In the genomic region with DNA sequence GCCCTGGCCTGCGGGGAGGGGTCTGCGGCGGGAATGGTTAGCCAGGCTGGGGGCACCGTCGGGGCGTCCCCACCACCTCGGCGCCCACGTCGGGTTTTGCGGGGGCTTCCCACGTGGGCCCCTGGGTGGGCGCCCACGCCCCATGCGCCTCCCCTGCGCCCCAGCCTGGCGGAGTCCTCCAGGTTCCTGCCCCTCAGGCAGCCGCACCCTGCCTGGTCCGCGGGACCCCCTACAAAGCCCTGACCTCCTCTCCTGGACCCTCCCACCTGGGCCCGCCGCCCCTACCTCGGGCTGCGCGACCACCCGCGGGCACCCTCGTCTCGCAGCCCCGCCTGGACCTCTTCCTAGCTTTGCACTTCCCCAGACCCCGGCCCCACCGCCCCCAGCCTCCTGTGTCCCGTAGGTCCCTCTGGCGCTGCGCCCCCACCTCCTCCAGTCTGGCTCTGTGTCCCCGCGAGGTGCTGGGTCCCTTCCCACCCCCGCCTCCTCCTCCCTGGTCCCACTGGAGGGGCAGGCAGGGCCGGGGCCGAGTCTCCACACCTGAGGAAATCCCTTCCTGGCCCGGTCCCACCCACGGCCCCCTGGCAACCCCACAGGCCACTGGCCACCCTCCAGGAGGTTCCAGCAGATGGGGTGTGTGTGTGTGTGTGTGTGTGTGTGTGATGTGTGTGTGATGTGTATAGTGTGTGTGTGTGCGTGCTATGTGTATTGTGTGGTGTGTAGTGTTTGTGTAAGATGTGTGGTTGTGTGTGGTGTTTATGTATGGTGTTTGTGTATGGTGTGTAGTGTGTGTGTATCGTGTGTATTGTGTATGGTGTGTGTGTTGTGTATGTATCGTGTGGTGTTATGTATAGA, we compare ENCODE assay signal across 1 cellular context.
TF ChIP-seq lines count a peak whose summit lies in the region.

No MANE protein-coding gene starts in this region.

TF ChIP-seq in K562, 482 proteins besides CTCF, POLR2A, EP300 and RAD21 (continues in another document):
- TF ChIP-seq SMAD3 (CRISPR knock-in tag; conservative IDR thresholded peaks at IDR 0.05) (no peak), THRA (IDR thresholded peaks at IDR 0.05) (no peak), ZC3H11A (IDR thresholded peaks at IDR 0.05; ENCODE audit: low read depth, low read length) (no peak), ZNF197 (CRISPR knock-in tag; IDR thresholded peaks at IDR 0.05; ENCODE audit: low read depth) (no peak), SIX5 (IDR thresholded peaks at IDR 0.05; ENCODE audit: borderline replicate concordance in 1 of 2, insufficient read depth in 1 of 2, low read depth in 1 of 2, low read length in 2 of 2) (no peak), ZNF695 (CRISPR knock-in tag; IDR thresholded peaks at IDR 0.05) (no peak), ZNF347 (CRISPR knock-in tag; IDR thresholded peaks at IDR 0.05; ENCODE audit: low read depth) (no peak), ESRRA (IDR thresholded peaks at IDR 0.05; ENCODE audit: borderline replicate concordance, low read depth) (no peak), EGR1 (conservative IDR thresholded peaks at IDR 0.05) (peak; percentile 7; the same call in 1 of the 2 replicates), ZNF561 (CRISPR knock-in tag; conservative IDR thresholded peaks at IDR 0.05) (no peak), MAFK (IDR thresholded peaks at IDR 0.05; ENCODE audit: low read length) (no peak), NUFIP1 (IDR thresholded peaks at IDR 0.05; ENCODE audit: partially characterized antibody) (no peak), TSC22D4 (tag; IDR thresholded peaks at IDR 0.05) (no peak), ZNF398 (CRISPR knock-in tag; IDR thresholded peaks at IDR 0.05) (no peak), ZNF224 (CRISPR knock-in tag; IDR thresholded peaks at IDR 0.05) (no peak), ZNF408 (CRISPR knock-in tag; IDR thresholded peaks at IDR 0.05; ENCODE audit: low read depth) (no peak), DMBX1 (CRISPR knock-in tag; IDR thresholded peaks at IDR 0.05; ENCODE audit: borderline replicate concordance) (no peak), KDM1A (IDR thresholded peaks at IDR 0.05) (0 out of 4 replicates have a peak, but pooled peaks of 1 of the 2 experiments have one; percentile 12), ZNF830 (CRISPR knock-in tag; IDR thresholded peaks at IDR 0.05) (no peak), DPF2 (IDR thresholded peaks at IDR 0.05) (peak; percentile 18; the same call in 1 of the 2 replicates), TRIM24 (IDR thresholded peaks at IDR 0.05) (peak in 1 of 2 experiments; percentile 22; a peak in 1 of 4 replicates), TBL1XR1 (IDR thresholded peaks at IDR 0.05; ENCODE audit: low read length in 2 of 2) (no peak), ZKSCAN1 (IDR thresholded peaks at IDR 0.05; ENCODE audit: low read depth, low read length) (no peak), ZMIZ1 (IDR thresholded peaks at IDR 0.05; ENCODE audit: low read depth in 2 of 2, low read length in 2 of 2) (no peak), ZKSCAN8 (CRISPR knock-in tag; IDR thresholded peaks at IDR 0.05) (no peak), SREBF1 (IDR thresholded peaks at IDR 0.05; ENCODE audit: borderline replicate concordance, low read depth, low read length) (no peak), NCOR1 (IDR thresholded peaks at IDR 0.05) (peak; percentile 5; the same call in 1 of the 2 replicates), THRAP3 (IDR thresholded peaks at IDR 0.05; ENCODE audit: borderline replicate concordance) (0 out of 2 replicates have a peak, but pooled peaks have one; percentile 72), MYBL2 (IDR thresholded peaks at IDR 0.05; ENCODE audit: low read depth) (no peak), MYBL2 (CRISPR knock-in tag; IDR thresholded peaks at IDR 0.05; ENCODE audit: borderline replicate concordance) (no peak), ZNF263 (CRISPR knock-in tag; IDR thresholded peaks at IDR 0.05; ENCODE audit: borderline replicate concordance) (no peak), BRD4 (IDR thresholded peaks at IDR 0.05) (no peak), POLR2B (IDR thresholded peaks at IDR 0.05; ENCODE audit: low read depth, partially characterized antibody) (no peak), GATAD2A (IDR thresholded peaks at IDR 0.05) (no peak), MEF2A (IDR thresholded peaks at IDR 0.05; ENCODE audit: control insufficient read depth, low read depth, low read length) (no peak), ZNF586 (CRISPR knock-in tag; conservative IDR thresholded peaks at IDR 0.05) (no peak), PPARD (CRISPR knock-in tag; IDR thresholded peaks at IDR 0.05) (no peak), ILF3 (IDR thresholded peaks at IDR 0.05; ENCODE audit: borderline replicate concordance) (no peak), ZNF668 (CRISPR knock-in tag; IDR thresholded peaks at IDR 0.05) (no peak)
- TF ChIP-seq, protein P1, sequence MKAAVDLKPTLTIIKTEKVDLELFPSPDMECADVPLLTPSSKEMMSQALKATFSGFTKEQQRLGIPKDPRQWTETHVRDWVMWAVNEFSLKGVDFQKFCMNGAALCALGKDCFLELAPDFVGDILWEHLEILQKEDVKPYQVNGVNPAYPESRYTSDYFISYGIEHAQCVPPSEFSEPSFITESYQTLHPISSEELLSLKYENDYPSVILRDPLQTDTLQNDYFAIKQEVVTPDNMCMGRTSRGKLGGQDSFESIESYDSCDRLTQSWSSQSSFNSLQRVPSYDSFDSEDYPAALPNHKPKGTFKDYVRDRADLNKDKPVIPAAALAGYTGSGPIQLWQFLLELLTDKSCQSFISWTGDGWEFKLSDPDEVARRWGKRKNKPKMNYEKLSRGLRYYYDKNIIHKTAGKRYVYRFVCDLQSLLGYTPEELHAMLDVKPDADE (conservative IDR thresholded peaks at IDR 0.05; ENCODE audit: control insufficient read depth, low read depth, low read length), result no peak
- TF ChIP-seq, protein P2, sequence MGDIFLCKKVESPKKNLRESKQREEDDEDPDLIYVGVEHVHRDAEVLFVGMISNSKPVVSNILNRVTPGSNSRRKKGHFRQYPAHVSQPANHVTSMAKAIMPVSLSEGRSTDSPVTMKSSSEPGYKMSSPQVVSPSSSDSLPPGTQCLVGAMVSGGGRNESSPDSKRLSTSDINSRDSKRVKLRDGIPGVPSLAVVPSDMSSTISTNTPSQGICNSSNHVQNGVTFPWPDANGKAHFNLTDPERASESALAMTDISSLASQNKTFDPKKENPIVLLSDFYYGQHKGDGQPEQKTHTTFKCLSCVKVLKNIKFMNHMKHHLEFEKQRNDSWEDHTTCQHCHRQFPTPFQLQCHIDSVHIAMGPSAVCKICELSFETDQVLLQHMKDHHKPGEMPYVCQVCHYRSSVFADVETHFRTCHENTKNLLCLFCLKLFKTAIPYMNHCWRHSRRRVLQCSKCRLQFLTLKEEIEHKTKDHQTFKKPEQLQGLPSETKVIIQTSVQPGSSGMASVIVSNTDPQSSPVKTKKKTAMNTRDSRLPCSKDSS (IDR thresholded peaks at IDR 0.05; ENCODE audit: low read depth, partially characterized antibody), result no peak
- TF ChIP-seq, protein P3, sequence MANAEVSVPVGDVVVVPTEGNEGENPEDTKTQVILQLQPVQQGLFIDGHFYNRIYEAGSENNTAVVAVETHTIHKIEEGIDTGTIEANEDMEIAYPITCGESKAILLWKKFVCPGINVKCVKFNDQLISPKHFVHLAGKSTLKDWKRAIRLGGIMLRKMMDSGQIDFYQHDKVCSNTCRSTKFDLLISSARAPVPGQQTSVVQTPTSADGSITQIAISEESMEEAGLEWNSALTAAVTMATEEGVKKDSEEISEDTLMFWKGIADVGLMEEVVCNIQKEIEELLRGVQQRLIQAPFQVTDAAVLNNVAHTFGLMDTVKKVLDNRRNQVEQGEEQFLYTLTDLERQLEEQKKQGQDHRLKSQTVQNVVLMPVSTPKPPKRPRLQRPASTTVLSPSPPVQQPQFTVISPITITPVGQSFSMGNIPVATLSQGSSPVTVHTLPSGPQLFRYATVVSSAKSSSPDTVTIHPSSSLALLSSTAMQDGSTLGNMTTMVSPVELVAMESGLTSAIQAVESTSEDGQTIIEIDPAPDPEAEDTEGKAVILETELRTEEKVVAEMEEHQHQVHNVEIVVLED (CRISPR knock-in tag; IDR thresholded peaks at IDR 0.05), result no peak
- TF ChIP-seq, protein P4, sequence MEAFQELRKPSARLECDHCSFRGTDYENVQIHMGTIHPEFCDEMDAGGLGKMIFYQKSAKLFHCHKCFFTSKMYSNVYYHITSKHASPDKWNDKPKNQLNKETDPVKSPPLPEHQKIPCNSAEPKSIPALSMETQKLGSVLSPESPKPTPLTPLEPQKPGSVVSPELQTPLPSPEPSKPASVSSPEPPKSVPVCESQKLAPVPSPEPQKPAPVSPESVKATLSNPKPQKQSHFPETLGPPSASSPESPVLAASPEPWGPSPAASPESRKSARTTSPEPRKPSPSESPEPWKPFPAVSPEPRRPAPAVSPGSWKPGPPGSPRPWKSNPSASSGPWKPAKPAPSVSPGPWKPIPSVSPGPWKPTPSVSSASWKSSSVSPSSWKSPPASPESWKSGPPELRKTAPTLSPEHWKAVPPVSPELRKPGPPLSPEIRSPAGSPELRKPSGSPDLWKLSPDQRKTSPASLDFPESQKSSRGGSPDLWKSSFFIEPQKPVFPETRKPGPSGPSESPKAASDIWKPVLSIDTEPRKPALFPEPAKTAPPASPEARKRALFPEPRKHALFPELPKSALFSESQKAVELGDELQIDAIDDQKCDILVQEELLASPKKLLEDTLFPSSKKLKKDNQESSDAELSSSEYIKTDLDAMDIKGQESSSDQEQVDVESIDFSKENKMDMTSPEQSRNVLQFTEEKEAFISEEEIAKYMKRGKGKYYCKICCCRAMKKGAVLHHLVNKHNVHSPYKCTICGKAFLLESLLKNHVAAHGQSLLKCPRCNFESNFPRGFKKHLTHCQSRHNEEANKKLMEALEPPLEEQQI (IDR thresholded peaks at IDR 0.05), result no peak
- TF ChIP-seq, protein P5, sequence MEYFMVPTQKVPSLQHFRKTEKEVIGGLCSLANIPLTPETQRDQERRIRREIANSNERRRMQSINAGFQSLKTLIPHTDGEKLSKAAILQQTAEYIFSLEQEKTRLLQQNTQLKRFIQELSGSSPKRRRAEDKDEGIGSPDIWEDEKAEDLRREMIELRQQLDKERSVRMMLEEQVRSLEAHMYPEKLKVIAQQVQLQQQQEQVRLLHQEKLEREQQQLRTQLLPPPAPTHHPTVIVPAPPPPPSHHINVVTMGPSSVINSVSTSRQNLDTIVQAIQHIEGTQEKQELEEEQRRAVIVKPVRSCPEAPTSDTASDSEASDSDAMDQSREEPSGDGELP (CRISPR knock-in tag; IDR thresholded peaks at IDR 0.05; ENCODE audit: borderline replicate concordance), result no peak
- TF ChIP-seq, protein P6, sequence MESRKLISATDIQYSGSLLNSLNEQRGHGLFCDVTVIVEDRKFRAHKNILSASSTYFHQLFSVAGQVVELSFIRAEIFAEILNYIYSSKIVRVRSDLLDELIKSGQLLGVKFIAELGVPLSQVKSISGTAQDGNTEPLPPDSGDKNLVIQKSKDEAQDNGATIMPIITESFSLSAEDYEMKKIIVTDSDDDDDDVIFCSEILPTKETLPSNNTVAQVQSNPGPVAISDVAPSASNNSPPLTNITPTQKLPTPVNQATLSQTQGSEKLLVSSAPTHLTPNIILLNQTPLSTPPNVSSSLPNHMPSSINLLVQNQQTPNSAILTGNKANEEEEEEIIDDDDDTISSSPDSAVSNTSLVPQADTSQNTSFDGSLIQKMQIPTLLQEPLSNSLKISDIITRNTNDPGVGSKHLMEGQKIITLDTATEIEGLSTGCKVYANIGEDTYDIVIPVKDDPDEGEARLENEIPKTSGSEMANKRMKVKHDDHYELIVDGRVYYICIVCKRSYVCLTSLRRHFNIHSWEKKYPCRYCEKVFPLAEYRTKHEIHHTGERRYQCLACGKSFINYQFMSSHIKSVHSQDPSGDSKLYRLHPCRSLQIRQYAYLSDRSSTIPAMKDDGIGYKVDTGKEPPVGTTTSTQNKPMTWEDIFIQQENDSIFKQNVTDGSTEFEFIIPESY (CRISPR knock-in tag; IDR thresholded peaks at IDR 0.05), result peak; percentile 79
